In genomic region chr10:48683424-48683823, GRCh38 we compare ENCODE assay signal across 25 cellular contexts. TPM values are rescaled to one million over a fixed set of nuclear protein-coding genes. Genes with fewer than 3 reads are reported as not detected.
DNase-seq lines count a peak whose midpoint lies in the region; ATAC-seq and TF ChIP-seq lines count a peak whose summit lies in the region.
"Had no signal": no experiment of that assay in that cellular context is flagged by ENCODE, and none has a peak within 500 bp of the region (broad histone marks: within the 10 kb centered on the region; RNA-seq: fewer than 3 reads in every experiment).

No MANE protein-coding gene starts in this region.

- CTCF ChIA-PET in naive thymus-derived CD4-positive, alpha-beta T cell (lab: Charles Lee) = no interaction called here

- H3K4me1 Mint-ChIP-seq in dendritic cell treated with granulocyte-macrophage colony-stimulating factor and Interleukin-4, amounts not matched to agents 40 ng/mL and 50 ng/mL, for 4 days (ENCODE audit: low read depth) = peaks cover 34% of the 10 kb centered on the region
- H3K4me1 Mint-ChIP-seq in stimulated activated memory B cell treated with anti-CD40 and anti-IgM and Interleukin-4, amounts not matched to agents 10 μg/mL and 1 μg/mL and 100 μg/mL, for 72 hours = peaks cover 52% of the 10 kb centered on the region
- peaks cover 0 to 3% (median 0%) of the 10 kb centered on the region in 7 donors for H3K4me1 Mint-ChIP-seq in naive thymus-derived CD4-positive, alpha-beta T cell

- no peaks in the 10 kb centered on the region for H3K9me3 ChIP-seq in Karpas-422 (ENCODE audit: low read length)
- H3K9me3 ChIP-seq in naive thymus-derived CD4-positive, alpha-beta T cell (ENCODE audit: control insufficient read depth in 2 of 3, low read length in 3 of 3) = no peaks in the 10 kb centered on the region
- H3K9me3 ChIP-seq: MG63 had no signal

- no peak overlapping the region for H2AFZ ChIP-seq in Karpas-422 (ENCODE audit: low read length)

- H3K36me3 ChIP-seq in GM06990 (ENCODE audit: control insufficient read depth, insufficient read depth, low read length) = no peaks in the 10 kb centered on the region
- H3K36me3 ChIP-seq in Karpas-422 (ENCODE audit: insufficient read depth, low read length) = 0 out of 2 replicates have a peak, but pooled peaks cover 3% of the 10 kb centered on the region
- no peaks in the 10 kb centered on the region for H3K36me3 ChIP-seq in naive thymus-derived CD4-positive, alpha-beta T cell (ENCODE audit: control insufficient read depth in 2 of 3, insufficient read depth in 3 of 3, low read length in 3 of 3)
- H3K36me3 ChIP-seq: MG63 had no signal

- no peaks in the 10 kb centered on the region for H3K27me3 Mint-ChIP-seq in dendritic cell treated with granulocyte-macrophage colony-stimulating factor and Interleukin-4, amounts not matched to agents 40 ng/mL and 50 ng/mL, for 4 days
- H3K27me3 Mint-ChIP-seq in stimulated activated memory B cell treated with anti-CD40 and anti-IgM and Interleukin-4, amounts not matched to agents 10 μg/mL and 1 μg/mL and 100 μg/mL, for 72 hours = no peaks in the 10 kb centered on the region
- H3K27me3 Mint-ChIP-seq in naive thymus-derived CD4-positive, alpha-beta T cell = peaks cover 0 to 32% (median 15%) of the 10 kb centered on the region in 5 donors

- no peak for TF ChIP-seq CTCF in GM06990 (IDR thresholded peaks at IDR 0.05; ENCODE audit: insufficient read depth, low read length, poor library complexity, severe bottlenecking)

- POLR2A ChIA-PET in naive thymus-derived CD4-positive, alpha-beta T cell (lab: Charles Lee) = no interaction called here

- H3K27ac ChIP-seq in Karpas-422 (ENCODE audit: low read length) = peak overlapping the region; percentile 97
- no peak overlapping the region for H3K27ac ChIP-seq in naive thymus-derived CD4-positive, alpha-beta T cell (ENCODE audit: low read depth, low read length)
- H3K27ac ChIP-seq: C4-2B, SK-N-MC had no signal

- no peak overlapping the region for H3K4me3 Mint-ChIP-seq in dendritic cell treated with granulocyte-macrophage colony-stimulating factor and Interleukin-4, amounts not matched to agents 40 ng/mL and 50 ng/mL, for 4 days
- H3K4me3 Mint-ChIP-seq in stimulated activated memory B cell treated with anti-CD40 and anti-IgM and Interleukin-4, amounts not matched to agents 10 μg/mL and 1 μg/mL and 100 μg/mL, for 72 hours = peak overlapping the region; percentile 88
- no peak overlapping the region for H3K4me3 Mint-ChIP-seq in naive thymus-derived CD4-positive, alpha-beta T cell
- H3K4me3 Mint-ChIP-seq: HFFc6 had no signal

- H4K20me1 ChIP-seq in Karpas-422 (ENCODE audit: insufficient read depth, low read depth, low read length) = no peaks in the 10 kb centered on the region

- peaks cover 26% of the 10 kb centered on the region for H3K36me3 Mint-ChIP-seq in dendritic cell treated with granulocyte-macrophage colony-stimulating factor and Interleukin-4, amounts not matched to agents 40 ng/mL and 50 ng/mL, for 4 days (ENCODE audit: low read depth)
- peaks cover 32% of the 10 kb centered on the region for H3K36me3 Mint-ChIP-seq in stimulated activated memory B cell treated with anti-CD40 and anti-IgM and Interleukin-4, amounts not matched to agents 10 μg/mL and 1 μg/mL and 100 μg/mL, for 72 hours
- H3K36me3 Mint-ChIP-seq in naive thymus-derived CD4-positive, alpha-beta T cell = no peaks in the 10 kb centered on the region

- no peaks in the 10 kb centered on the region for H3K9me2 ChIP-seq in Karpas-422 (replicated peaks; ENCODE audit: insufficient read depth, low read length)

- H3K27me3 ChIP-seq in GM06990 (replicated peaks; ENCODE audit: control insufficient read depth, insufficient read depth, low read length) (no peaks in the 10 kb centered on the region), Karpas-422 (ENCODE audit: low read length) (no peaks in the 10 kb centered on the region)
- H3K27me3 ChIP-seq in naive thymus-derived CD4-positive, alpha-beta T cell (ENCODE audit: control insufficient read depth in 2 of 2, insufficient read depth in 2 of 2, low read length in 2 of 2) = no peaks in the 10 kb centered on the region
- H3K27me3 ChIP-seq: MG63 had no signal

- H3K4me1 ChIP-seq in Karpas-422 (ENCODE audit: low read length) = peaks cover 93% of the 10 kb centered on the region
- no peaks in the 10 kb centered on the region for H3K4me1 ChIP-seq in naive thymus-derived CD4-positive, alpha-beta T cell (ENCODE audit: control insufficient read depth in 2 of 2, insufficient read depth in 2 of 2, low read length in 2 of 2)

- H3K4me3 ChIP-seq in GM06990 (replicated peaks; ENCODE audit: low read depth, low read length) (peak overlapping the region; percentile 45), Karpas-422 (ENCODE audit: low read length) (peak overlapping the region; percentile 75)
- no peak overlapping the region for H3K4me3 ChIP-seq in naive thymus-derived CD4-positive, alpha-beta T cell (ENCODE audit: low read length)
- H3K4me3 ChIP-seq: MG63, SK-N-MC had no signal

- peak overlapping the region; percentile 91 for H3K4me2 ChIP-seq in Karpas-422 (ENCODE audit: low read depth, low read length, poor library complexity, severe bottlenecking)

- H3K79me2 ChIP-seq in Karpas-422 (ENCODE audit: low read length) = peaks cover 41% of the 10 kb centered on the region

- no peak for ATAC-seq in stimulated activated memory B cell treated with anti-CD40 and anti-IgM and Interleukin-4, amounts not matched to agents 10 μg/mL and 1 μg/mL and 100 μg/mL, for 72 hours
- no peak for ATAC-seq in naive thymus-derived CD4-positive, alpha-beta T cell

- intact Hi-C loops in dendritic cell treated with granulocyte-macrophage colony-stimulating factor and Interleukin-4, amounts not matched to agents 40 ng/mL and 50 ng/mL, for 4 days (cut with micrococcal nuclease) = no loop called here
- intact Hi-C loops in naive thymus-derived CD4-positive, alpha-beta T cell (cut with micrococcal nuclease) = no loop called here

- H3K9ac ChIP-seq in Karpas-422 (ENCODE audit: low read length) = peak overlapping the region; percentile 93

- no peaks in the 10 kb centered on the region for H3K9me3 Mint-ChIP-seq in dendritic cell treated with granulocyte-macrophage colony-stimulating factor and Interleukin-4, amounts not matched to agents 40 ng/mL and 50 ng/mL, for 4 days
- H3K9me3 Mint-ChIP-seq in stimulated activated memory B cell treated with anti-CD40 and anti-IgM and Interleukin-4, amounts not matched to agents 10 μg/mL and 1 μg/mL and 100 μg/mL, for 72 hours = peaks cover 6% of the 10 kb centered on the region
- peaks cover 0 to 5% (median 0%) of the 10 kb centered on the region in 11 donors for H3K9me3 Mint-ChIP-seq in naive thymus-derived CD4-positive, alpha-beta T cell
- H3K9me3 Mint-ChIP-seq: HFFc6 had no signal

- no peak for DNase-seq in GM06990 (ENCODE audit: extremely low read depth, insufficient read length)
- DNase-seq in Karpas-422 = peak; percentile 65
- DNase-seq in stimulated activated CD4-positive, alpha-beta T cell treated with anti-CD3 and anti-CD28 coated beads, Interleukin-1b, Interleukin-23, amount 100 ng/mL, for 48 hours = no peak
- DNase-seq in naive thymus-derived CD4-positive, alpha-beta T cell = no peak
- no peak for DNase-seq in SW 1271 (lab: John Stamatoyannopoulos, UW)
- no peak for DNase-seq in DMS79 treated with DMSO at 0.1 percent for 48 hours (lab: John Stamatoyannopoulos, UW)
- DNase-seq: H7, HFFc6, Kasumi-1, MG63, NCI-H1048, NCI-H1436 treated with DMSO at 0.1 percent for 48 hours, NCI-H2029, NCI-H2171 treated with DMSO at 0.1 percent for 48 hours, NCI-H446, OCI-M1, SHP77, T-helper 1 cell had no signal

- peak overlapping the region; percentile 98 for H3K27ac Mint-ChIP-seq in dendritic cell treated with granulocyte-macrophage colony-stimulating factor and Interleukin-4, amounts not matched to agents 40 ng/mL and 50 ng/mL, for 4 days
- H3K27ac Mint-ChIP-seq in stimulated activated memory B cell treated with anti-CD40 and anti-IgM and Interleukin-4, amounts not matched to agents 10 μg/mL and 1 μg/mL and 100 μg/mL, for 72 hours = peak overlapping the region; percentile 97
- H3K27ac Mint-ChIP-seq in naive thymus-derived CD4-positive, alpha-beta T cell = no peak overlapping the region
- H3K27ac Mint-ChIP-seq: HFFc6 had no signal

RNA-seq across cellular contexts. Expression of gene WDFY4, which starts 1.2 kb away (rescaled TPM):
- total RNA-seq in Karpas-422 (2014; rRNA removed; shearing (Covaris generic); ENCODE audit: low replicate concordance) = 144 and 181 TPM in 2 replicates
- 10 to 100 TPM in 1 of 5 experiments, 1 to 10 TPM in 3, under 1 TPM in 1; 0.56 to 39.3 (median 1.8) TPM for total RNA-seq in naive thymus-derived CD4-positive, alpha-beta T cell
- polyA plus RNA-seq in naive thymus-derived CD4-positive, alpha-beta T cell = under 1 TPM; 0.12 to 0.63 TPM
- total RNA-seq: A673, G401, H7, HFFc6, RPMI7951 had no signal

Comparison
In these comparisons a context has a peak if more than half of its experiments do, and no peak if none do; other contexts are left out.
1. H3K27ac Mint-ChIP-seq: peak in dendritic cell treated with granulocyte-macrophage colony-stimulating factor and Interleukin-4, amounts not matched to agents 40 ng/mL and 50 ng/mL, for 4 days (single experiment) and stimulated activated memory B cell treated with anti-CD40 and anti-IgM and Interleukin-4, amounts not matched to agents 10 μg/mL and 1 μg/mL and 100 μg/mL, for 72 hours (single experiment); none in naive thymus-derived CD4-positive, alpha-beta T cell (0 of 9).